Comparison of ENCODE assay signal across 8 cellular contexts in genomic region chr13:72726721-72727416, GRCh38. TPM values are rescaled to one million over a fixed set of nuclear protein-coding genes. Genes with fewer than 3 reads are reported as not detected.
DNase-seq lines count a peak whose midpoint lies in the region; ATAC-seq and TF ChIP-seq lines count a peak whose summit lies in the region.

No MANE protein-coding gene starts in this region.

- peak; percentile 41 for DNase-seq in GM13976 (ENCODE audit: low spot score)
- peak; percentile 74 for DNase-seq in NCI-H146 (lab: John Stamatoyannopoulos, UW)
- peak; percentile 11 to 23 for DNase-seq in activated CD4-positive, alpha-beta T cell treated with anti-CD3 and anti-CD28 coated beads, Interleukin-2, amount 50 U/mL, for 4 hours
- DNase-seq in transverse colon: peak; percentile 63

- no peaks in the 10 kb centered on the region for H3K36me3 ChIP-seq in esophagus (ENCODE audit: control insufficient read depth in 2 of 2, insufficient read depth in 2 of 2, low read length in 1 of 2)
- no peaks in the 10 kb centered on the region for H3K36me3 ChIP-seq in neural cell (ENCODE audit: insufficient read depth, low read length)
- no peaks in the 10 kb centered on the region for H3K36me3 ChIP-seq in transverse colon

- TF ChIP-seq CTCF in 22Rv1 (IDR thresholded peaks at IDR 0.05) (no peak), GM13976 (IDR thresholded peaks at IDR 0.05; ENCODE audit: borderline replicate concordance, control extremely low read depth, extremely low read depth, insufficient read depth, missing control alignments) (no peak), neural cell (IDR thresholded peaks at IDR 0.05; ENCODE audit: poor library complexity, severe bottlenecking) (no peak), transverse colon (IDR thresholded peaks at IDR 0.05) (no peak)

- TF ChIP-seq EP300 in neural cell (conservative IDR thresholded peaks at IDR 0.05; ENCODE audit: poor library complexity, severe bottlenecking) (no peak), transverse colon (IDR thresholded peaks at IDR 0.05; ENCODE audit: low read depth) (no peak)

- 2% methylated on average over 43 to 49 of the region's 49 CpGs for WGBS in esophagus, 2 donors
- 3 to 6% methylated on average over 7 to 37 of the region's 49 CpGs for WGBS in transverse colon (ENCODE audit: low coverage in 1 of 2), 2 donors

- H3K9ac ChIP-seq in neural cell (ENCODE audit: low read length): peak overlapping the region; percentile 64

- peaks cover 46% of the 10 kb centered on the region for H3K79me2 ChIP-seq in neural cell (replicated peaks; ENCODE audit: insufficient read depth, low read length)

- H3K4me3 ChIP-seq in esophagus (ENCODE audit: low read depth in 1 of 2, low read length in 2 of 2) (peak overlapping the region; percentile 86 to 95), neural cell (ENCODE audit: low read length) (peak overlapping the region; percentile 73), transverse colon (peak overlapping the region; percentile 79 to 91 (median 83))

- no peak for TF ChIP-seq RAD21 in neural cell (conservative IDR thresholded peaks at IDR 0.05)

- peaks cover 0 to 2% of the 10 kb centered on the region in 2 donors for H3K4me1 ChIP-seq in esophagus (ENCODE audit: control insufficient read depth in 2 of 2, insufficient read depth in 2 of 2, low read length in 1 of 2)
- H3K4me1 ChIP-seq in transverse colon: peaks cover 5 to 33% (median 27%) of the 10 kb centered on the region in 4 donors

- no peaks in the 10 kb centered on the region for H3K27me3 ChIP-seq in esophagus (ENCODE audit: control insufficient read depth in 1 of 2, insufficient read depth in 2 of 2, low read length in 2 of 2)
- H3K27me3 ChIP-seq in neural cell (ENCODE audit: insufficient read depth, low read depth, low read length): no peaks in the 10 kb centered on the region
- H3K27me3 ChIP-seq in transverse colon: no peaks in the 10 kb centered on the region

- H2AFZ ChIP-seq in neural cell (ENCODE audit: low read depth, low read length): peak overlapping the region; percentile 69

- in situ Hi-C loops in GM13976 (cut with MboI; ENCODE audit: low sequenced_read_pairs, unreplicated experiment) (no loop called here), transverse colon (cut with MboI; ENCODE audit: low pct_ligation_motif_present in 1 of 4, low pct_unique_long_range_greater_than_20kb in 1 of 4, low sequenced_read_pairs in 3 of 4) (no loop called here)

- H3K4me2 ChIP-seq in neural cell (ENCODE audit: low read length): peak overlapping the region; percentile 88

- TF ChIP-seq POLR2A in transverse colon (IDR thresholded peaks at IDR 0.05): no peak

- ATAC-seq in HG02840 (IDR thresholded peaks at IDR 0.05; ENCODE audit: low FRiP score, unreplicated experiment): peak; percentile 26

- H3F3A ChIP-seq in neural cell (ENCODE audit: insufficient read depth, low read length, poor library complexity, severe bottlenecking): no peaks in the 10 kb centered on the region

- H3K9me3 ChIP-seq in esophagus (ENCODE audit: control insufficient read depth in 2 of 2, insufficient read depth in 1 of 2, low read depth in 1 of 2, low read length in 1 of 2) (no peaks in the 10 kb centered on the region), neural cell (ENCODE audit: low read length) (no peaks in the 10 kb centered on the region), transverse colon (no peaks in the 10 kb centered on the region)

- peak overlapping the region; percentile 82 for H3K27ac ChIP-seq in 22Rv1
- H3K27ac ChIP-seq in esophagus (ENCODE audit: low read depth in 2 of 2, low read length in 1 of 2): peak overlapping the region; percentile 26 to 60
- H3K27ac ChIP-seq in neural cell (ENCODE audit: low read length): peak overlapping the region; percentile 30
- H3K27ac ChIP-seq in transverse colon: peak overlapping the region; percentile 73 to 90 (median 80)

- H3K9me2 ChIP-seq in neural cell (ENCODE audit: insufficient read depth, low read length): no peaks in the 10 kb centered on the region

- intact Hi-C loops in transverse colon (cut with DNase I; ENCODE audit: low total_unique reads): no loop called here

- H4K20me1 ChIP-seq in neural cell (ENCODE audit: insufficient read depth): no peaks in the 10 kb centered on the region

TF ChIP-seq in neural cell, 6 proteins besides CTCF, POLR2A, EP300 and RAD21:
- TF ChIP-seq TAF1 (IDR thresholded peaks at IDR 0.05; ENCODE audit: low read depth): no peak
- TF ChIP-seq REST (IDR thresholded peaks at IDR 0.05; ENCODE audit: borderline replicate concordance): no peak
- TF ChIP-seq POLR2AphosphoS5 (IDR thresholded peaks at IDR 0.05): no peak
- TF ChIP-seq EZH2 (IDR thresholded peaks at IDR 0.05; ENCODE audit: borderline replicate concordance, insufficient read depth, low read length, poor library complexity, severe bottlenecking): no peak
- TF ChIP-seq MXI1 (conservative IDR thresholded peaks at IDR 0.05; ENCODE audit: poor library complexity, severe bottlenecking): no peak
- no peak for TF ChIP-seq SMC3 (conservative IDR thresholded peaks at IDR 0.05; ENCODE audit: poor library complexity)

RNA-seq across cellular contexts. Expression of gene MZT1, which starts 0.6 kb away (rescaled TPM):
- polyA plus RNA-seq in esophagus (1 to 10 TPM; 7.2 to 7.8 TPM), neural cell (38.5 and 48.0 TPM in 2 replicates)
- polyA minus RNA-seq in neural cell: 44.8 and 46.7 TPM in 2 replicates
- 1 to 10 TPM in 2 of 4 donors, not detected in 2; 3.8 to 4.3 TPM for total RNA-seq in transverse colon

RNA-seq across cellular contexts. Expression of gene BORA, which starts 0.9 kb away (rescaled TPM):
- polyA plus RNA-seq in esophagus (1 to 10 TPM; 3.2 to 3.7 TPM), neural cell (3.7 and 4.2 TPM in 2 replicates)
- 3.4 and 4.6 TPM in 2 replicates for polyA minus RNA-seq in neural cell
- 10 to 100 TPM in 1 of 4 donors, 1 to 10 TPM in 3; 2.2 to 80.0 (median 7.7) TPM for total RNA-seq in transverse colon

RNA-seq across cellular contexts. Expression of gene DIS3, which starts 54.8 kb away (rescaled TPM):
- polyA plus RNA-seq in esophagus: 10 to 100 TPM in 1 of 2 donors, 1 to 10 TPM in 1; 8.2 to 12.9 TPM
- 41.5 and 46.3 TPM in 2 replicates for polyA plus RNA-seq in neural cell
- polyA minus RNA-seq in neural cell: 60.6 and 77.3 TPM in 2 replicates
- 10 to 100 TPM in 3 of 4 donors, 1 to 10 TPM in 1; 6.0 to 18.1 (median 13.5) TPM for total RNA-seq in transverse colon

RNA-seq across cellular contexts. Expression of gene PIBF1, which starts 55.1 kb away (rescaled TPM):
- polyA plus RNA-seq in esophagus (10 to 100 TPM in 1 of 2 donors, 1 to 10 TPM in 1; 5.4 to 13.1 TPM), neural cell (16.7 and 42.4 TPM in 2 replicates)
- polyA minus RNA-seq in neural cell: 50.2 TPM in 2 replicates
- total RNA-seq in transverse colon: 10 to 100 TPM in 3 of 4 donors, 1 to 10 TPM in 1; 8.2 to 30.8 (median 14.3) TPM

Comparison
In these comparisons a context has a peak if more than half of its experiments do, and no peak if none do; other contexts are left out.
1. Peak in every context shown above with its lines: DNase-seq, ATAC-seq, H3K4me3 ChIP-seq and H3K27ac ChIP-seq.
2. H3K27ac ChIP-seq: peak in every context shown above with its lines; median percentile 82 in 22Rv1; 80 in transverse colon; 43 in esophagus; 30 in neural cell.
3. DNase-seq: peak in every context shown above with its lines; median percentile 74 in NCI-H146; 63 in transverse colon; 41 in GM13976; 17 in activated CD4-positive, alpha-beta T cell treated with anti-CD3 and anti-CD28 coated beads, Interleukin-2, amount 50 U/mL, for 4 hours.